In the genomic region with DNA sequence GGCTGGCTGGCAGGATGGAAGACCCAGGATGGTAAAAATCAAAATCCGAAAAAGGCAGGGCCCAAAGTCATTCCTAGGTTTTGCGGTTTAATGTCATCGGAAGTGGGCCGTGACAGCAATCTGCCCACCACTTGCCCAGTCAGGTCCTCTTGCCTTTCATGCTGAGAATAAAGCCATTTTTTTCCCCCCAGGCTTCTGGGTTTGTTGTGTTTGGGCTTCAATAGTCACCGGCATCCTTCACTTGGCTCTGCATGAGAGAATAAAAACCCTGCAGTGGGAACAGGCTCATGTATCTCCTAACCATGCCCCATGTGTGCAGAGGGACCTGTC, we compare ENCODE assay signal across 12 cellular contexts. TPM values are rescaled to one million over a fixed set of nuclear protein-coding genes. Genes with fewer than 3 reads are reported as not detected.
DNase-seq lines count a peak whose midpoint lies in the region; ATAC-seq, FAIRE-seq and TF ChIP-seq lines count a peak whose summit lies in the region.
"Had no signal": no experiment of that assay in that cellular context is flagged by ENCODE, and none has a peak within 500 bp of the region (broad histone marks: within the 10 kb centered on the region; RNA-seq: fewer than 3 reads in every experiment).

No MANE protein-coding gene starts in this region.

- TF ChIP-seq CTCF in HCT116 (IDR thresholded peaks at IDR 0.05 in 2 of 3, conservative IDR thresholded peaks at IDR 0.05 in 1 of 3; ENCODE audit: borderline replicate concordance in 1 of 3, insufficient read depth in 1 of 3, low read depth in 2 of 3, low read length in 2 of 3) (no peak), PC-3 (conservative IDR thresholded peaks at IDR 0.05; ENCODE audit: low read depth, low read length) (no peak), endothelial cell of umbilical vein (IDR thresholded peaks at IDR 0.05; ENCODE audit: extremely low read depth in 1 of 2, insufficient read depth in 1 of 2, low read depth in 1 of 2, low read length in 2 of 2) (no peak)

- no TSS peak for BruUV-seq in HCT116 (replicated peaks; lab: Mats Ljungman, UMichigan)
- TSS peak; percentile 39 for BruUV-seq in PC-3 (replicated peaks; lab: Mats Ljungman, UMichigan)
- no TSS peak for BruUV-seq in endothelial cell of umbilical vein (replicated peaks; lab: Mats Ljungman, UMichigan)

- H3K23ac ChIP-seq in trophoblast cell (ENCODE audit: low read length): no peak overlapping the region

- H3K4me1 ChIP-seq in HCT116 (ENCODE audit: control insufficient read depth in 1 of 2, insufficient read depth in 2 of 2, low read length in 2 of 2) (peaks cover 0 to 18% of the 10 kb centered on the region in 2 experiments; a peak in 2 of 4 replicates), PC-3 (ENCODE audit: insufficient read depth, low read length) (peaks cover 32% of the 10 kb centered on the region), endothelial cell of umbilical vein (ENCODE audit: control insufficient read depth, extremely low read depth, insufficient read depth, low read length) (peaks cover 31% of the 10 kb centered on the region), trophoblast cell (ENCODE audit: control insufficient read depth in 1 of 2, insufficient read depth in 2 of 2, low read length in 2 of 2) (peaks cover 0 to 2% of the 10 kb centered on the region in 2 experiments)

- H3K9me3 ChIP-seq in HCT116 (ENCODE audit: control insufficient read depth in 1 of 2, insufficient read depth in 1 of 2, low read depth in 1 of 2, low read length in 2 of 2) (no peaks in the 10 kb centered on the region), PC-3 (ENCODE audit: low read length) (no peaks in the 10 kb centered on the region), endothelial cell of umbilical vein (replicated peaks; ENCODE audit: control insufficient read depth, insufficient read depth, low read length) (no peaks in the 10 kb centered on the region), trophoblast cell (ENCODE audit: insufficient read depth, low read depth, low read length) (no peaks in the 10 kb centered on the region)
- H3K9me3 ChIP-seq: spleen had no signal

- H3K4me2 ChIP-seq in HCT116 (ENCODE audit: low read length) (peak overlapping the region; percentile 54), PC-3 (ENCODE audit: low read length) (peak overlapping the region; percentile 74), endothelial cell of umbilical vein (ENCODE audit: insufficient read depth, low read length) (no peak overlapping the region), trophoblast cell (ENCODE audit: low read length) (no peak overlapping the region)

- H2AFZ ChIP-seq in HCT116 (ENCODE audit: low read depth, low read length, poor library complexity, severe bottlenecking) (peak overlapping the region; percentile 41), PC-3 (ENCODE audit: low read length) (peak overlapping the region; percentile 82), endothelial cell of umbilical vein (ENCODE audit: low read depth, low read length) (peak overlapping the region; percentile 9), trophoblast cell (ENCODE audit: insufficient read depth, low read length, poor library complexity) (no peak overlapping the region)

- no peak overlapping the region for H4K12ac ChIP-seq in trophoblast cell (ENCODE audit: low read depth, low read length)

- intact Hi-C loops in HCT116 (cut with micrococcal nuclease) (loop anchor here (1.0 to 5.0 kb wide), 5 partner anchors 142 to 461 kb away; no protein-coding TSS in a partner anchor), PC-3 (cut with micrococcal nuclease) (loop anchor here (1.0 to 5.0 kb wide), 7 partner anchors 65 to 432 kb away; no protein-coding TSS in a partner anchor), endothelial cell of umbilical vein (cut with micrococcal nuclease) (loop anchor here (1.0 to 2.0 kb wide), 10 partner anchors 27 to 460 kb away; a partner anchor contains a TSS)

- H3K9me1 ChIP-seq in endothelial cell of umbilical vein (replicated peaks; ENCODE audit: control insufficient read depth, extremely low read depth, insufficient read depth, low read length): no peaks in the 10 kb centered on the region

- no peak for FAIRE-seq in endothelial cell of umbilical vein (lab: Jason Lieb, UNC)

- H3K4me3 ChIP-seq in HCT116 (replicated peaks in 1 of 2; ENCODE audit: low read depth in 1 of 2, low read length in 2 of 2) (no peak overlapping the region), PC-3 (ENCODE audit: low read length) (peak overlapping the region; percentile 26; the same call in 1 of the 2 replicates), endothelial cell of umbilical vein (replicated peaks in 1 of 3; ENCODE audit: insufficient read depth in 1 of 3, low read depth in 1 of 3, low read length in 3 of 3) (no peak overlapping the region), trophoblast cell (ENCODE audit: low read depth, low read length) (no peak overlapping the region)

- H3K36me3 ChIP-seq in HCT116 (ENCODE audit: control insufficient read depth in 1 of 2, insufficient read depth in 2 of 2, low read length in 2 of 2) (no peaks in the 10 kb centered on the region), PC-3 (ENCODE audit: low read depth, low read length) (no peaks in the 10 kb centered on the region), endothelial cell of umbilical vein (ENCODE audit: control insufficient read depth in 2 of 2, extremely low read depth in 1 of 2, insufficient read depth in 2 of 2, low read length in 2 of 2) (no peaks in the 10 kb centered on the region), trophoblast cell (ENCODE audit: control insufficient read depth in 1 of 2, insufficient read depth in 2 of 2, low read length in 2 of 2) (no peaks in the 10 kb centered on the region)

- no peak overlapping the region for H3K14ac ChIP-seq in trophoblast cell (ENCODE audit: low read length)

- no peak for DNase-seq in HCT116 (ENCODE audit: low read depth, low spot score)
- DNase-seq in PC-3: peak; percentile 71
- no peak for DNase-seq in endothelial cell of umbilical vein (ENCODE audit: low read depth, low spot score)
- no peak for DNase-seq in trophoblast cell
- DNase-seq in NOMO-1 (lab: John Stamatoyannopoulos, UW; ENCODE audit: unreplicated experiment in 2 of 2): no peak
- DNase-seq in COR-L47 (lab: John Stamatoyannopoulos, UW): no peak
- no peak for DNase-seq in dermis blood vessel endothelial cell

- H4K20me1 ChIP-seq in HCT116 (ENCODE audit: insufficient read depth) (no peaks in the 10 kb centered on the region), PC-3 (ENCODE audit: low read length) (no peaks in the 10 kb centered on the region), endothelial cell of umbilical vein (replicated peaks; ENCODE audit: control insufficient read depth, extremely low read depth, insufficient read depth, low read length) (no peaks in the 10 kb centered on the region)

- no peak overlapping the region for H3K4ac ChIP-seq in trophoblast cell (ENCODE audit: low read depth, low read length)

- TF ChIP-seq POLR2A in HCT116 (IDR thresholded peaks at IDR 0.05; ENCODE audit: borderline replicate concordance, extremely low read depth, insufficient read depth, insufficient read length): no peak
- TF ChIP-seq POLR2A in endothelial cell of umbilical vein (IDR thresholded peaks at IDR 0.05; ENCODE audit: low read depth, low read length): no peak

- POLR2A ChIA-PET in HCT116 (lab: Charles Lee): no interaction called here
- POLR2A ChIA-PET in PC-3 (lab: Charles Lee; ENCODE audit: unreplicated experiment): no interaction called here
- POLR2A ChIA-PET in endothelial cell of umbilical vein (lab: Charles Lee): no interaction called here

- H3K9ac ChIP-seq in HCT116 (ENCODE audit: low read length): no peak overlapping the region
- H3K9ac ChIP-seq in PC-3 (ENCODE audit: low read length): peak overlapping the region; percentile 46
- peak overlapping the region; percentile 3 for H3K9ac ChIP-seq in endothelial cell of umbilical vein (replicated peaks; ENCODE audit: extremely low read depth, insufficient read depth, low read length)
- H3K9ac ChIP-seq in trophoblast cell (ENCODE audit: low read length): peak overlapping the region; percentile 39

- no peak overlapping the region for H2AK5ac ChIP-seq in trophoblast cell (ENCODE audit: low read length)

- H3K18ac ChIP-seq in trophoblast cell (ENCODE audit: low read length): no peak overlapping the region

- ATAC-seq in HCT116 (0 out of 2 replicates have a peak, but pooled peaks have one; percentile 6), PC-3 (peak; percentile 23), HG03159 (IDR thresholded peaks at IDR 0.05; ENCODE audit: unreplicated experiment) (no peak)

- no peaks in the 10 kb centered on the region for H3K9me2 ChIP-seq in HCT116 (ENCODE audit: insufficient read depth)
- no peaks in the 10 kb centered on the region for H3K9me2 ChIP-seq in PC-3 (replicated peaks; ENCODE audit: low read length)

- H4K91ac ChIP-seq in trophoblast cell (ENCODE audit: low read depth, low read length): no peak overlapping the region

- no peak overlapping the region for H2BK120ac ChIP-seq in trophoblast cell (ENCODE audit: insufficient read depth, low read length, poor library complexity)

- dilution Hi-C loops in endothelial cell of umbilical vein (cut with MboI; ENCODE audit: extremely low pct_ligation_motif_present, low sequenced_read_pairs): no loop called here

- RAD21 ChIA-PET in HCT116 (lab: Charles Lee; ENCODE audit: low non-redundant PET in 1 of 2, low total read pairs in 2 of 2, uncharacterized antibody in 2 of 2, unreplicated experiment in 2 of 2): interaction anchor here (0.6 to 1.0 kb wide), 2 partner anchors 137 to 185 kb away, joined by 3 read pairs; no protein-coding TSS in a partner anchor

- H3K27me3 ChIP-seq in HCT116 (ENCODE audit: insufficient read depth, low read length) (no peaks in the 10 kb centered on the region), PC-3 (ENCODE audit: low read length) (no peaks in the 10 kb centered on the region), endothelial cell of umbilical vein (ENCODE audit: control insufficient read depth in 2 of 2, insufficient read depth in 2 of 2, low read length in 2 of 2) (no peaks in the 10 kb centered on the region), trophoblast cell (ENCODE audit: insufficient read depth, low read length) (no peaks in the 10 kb centered on the region)

- no peak overlapping the region for H4K8ac ChIP-seq in trophoblast cell (ENCODE audit: low read depth, low read length)

- no peaks in the 10 kb centered on the region for H3K79me1 ChIP-seq in trophoblast cell (ENCODE audit: low read length)

- no peak for TF ChIP-seq RAD21 in HCT116 (IDR thresholded peaks at IDR 0.05; ENCODE audit: low read depth)

- H2BK5ac ChIP-seq in trophoblast cell (ENCODE audit: low read depth, low read length, poor library complexity): no peak overlapping the region

- H3K79me2 ChIP-seq in HCT116 (ENCODE audit: insufficient read depth, low read length) (no peaks in the 10 kb centered on the region), PC-3 (ENCODE audit: low read length) (no peaks in the 10 kb centered on the region), endothelial cell of umbilical vein (ENCODE audit: control insufficient read depth, insufficient read depth, low read length) (no peaks in the 10 kb centered on the region), trophoblast cell (ENCODE audit: control insufficient read depth, insufficient read depth, low read length, poor library complexity) (no peaks in the 10 kb centered on the region)

- H3F3A ChIP-seq in PC-3 (ENCODE audit: low read length, unreplicated experiment): no peaks in the 10 kb centered on the region

- CTCF ChIA-PET in HCT116 (lab: Charles Lee) (interaction anchor here (0.6 to 3.7 kb wide), 13 partner anchors 8 to 429 kb away, joined by 3 to 37 read pairs (median 4); no protein-coding TSS in a partner anchor), PC-3 (lab: Charles Lee) (interaction anchor here (1.0 to 1.7 kb wide), 2 partner anchors 137 to 141 kb away, joined by 4 to 16 read pairs; no protein-coding TSS in a partner anchor), endothelial cell of umbilical vein (lab: Charles Lee) (interaction anchor here (0.6 to 4.0 kb wide), 57 partner anchors 8 to 782 kb away, joined by 3 to 116 read pairs (median 4); a partner anchor contains a TSS)

- no peak overlapping the region for H2BK12ac ChIP-seq in trophoblast cell (ENCODE audit: low read length)

- H3K27ac ChIP-seq in HCT116 (ENCODE audit: low read depth, low read length) (no peak overlapping the region), PC-3 (ENCODE audit: low read length) (peak overlapping the region; percentile 70), endothelial cell of umbilical vein (ENCODE audit: insufficient read depth, low read depth, low read length) (peak overlapping the region; percentile 54), trophoblast cell (ENCODE audit: low read depth, low read length) (no peak overlapping the region)
- H3K27ac ChIP-seq: spleen had no signal

- no CpG with 5 or more reads among the region's 5 CpGs for WGBS in trophoblast cell (ENCODE audit: extremely low coverage, insufficient coverage, insufficient read length)

RNA-seq across cellular contexts. Expression of a gene that starts 56.1 kb away (rescaled TPM):
- total RNA-seq in HCT116 (2021; ENCODE audit: unreplicated experiment) (not detected), PC-3 (2014; rRNA removed) (not detected in 2 replicates), endothelial cell of umbilical vein (not detected in 2 replicates), dermis blood vessel endothelial cell (not detected in 2 replicates)
- not detected in 2 replicates for polyA plus RNA-seq in HCT116 (2012)
- polyA plus RNA-seq in endothelial cell of umbilical vein: not detected in 2 replicates
- polyA plus RNA-seq in endothelial cell of umbilical vein (2011; cell fraction: cytosol; rRNA removed): not detected in 2 replicates
- not detected in 2 replicates for polyA plus RNA-seq in endothelial cell of umbilical vein (2011; cell fraction: nucleus; rRNA removed)
- not detected in 2 replicates for polyA plus RNA-seq in endothelial cell of umbilical vein (2012)
- polyA minus RNA-seq in endothelial cell of umbilical vein: not detected in 2 replicates
- not detected for polyA minus RNA-seq in endothelial cell of umbilical vein (2011; cell fraction: cytosol; rRNA and poly(A)+ RNA removed)
- polyA minus RNA-seq in endothelial cell of umbilical vein (2011; cell fraction: nucleus; rRNA and poly(A)+ RNA removed): not detected in 2 replicates
- polyA plus RNA-seq in trophoblast cell (2013): not detected in 2 replicates
- total RNA-seq: natural killer cell treated with Interleukin-12 subunit alpha and Interleukin-12 subunit beta and Interleukin-15 and Interleukin-18, amount 100 ng/mL, for 72 hours; posterior vena cava; ureter had no signal

Comparison
In these comparisons a context has a peak if more than half of its experiments do, and no peak if none do; other contexts are left out.
1. H3K27ac ChIP-seq: peak in PC-3 (single experiment) and endothelial cell of umbilical vein (single experiment); none in HCT116 (single experiment) and trophoblast cell (single experiment).
2. H3K4me2 ChIP-seq: peak in HCT116 (single experiment) and PC-3 (single experiment); none in endothelial cell of umbilical vein (single experiment) and trophoblast cell (single experiment).